In genomic region chr17:915416-916201, GRCh38 we compare ENCODE assay signal across 9 cellular contexts.
DNase-seq lines count a peak whose midpoint lies in the region; ATAC-seq and TF ChIP-seq lines count a peak whose summit lies in the region.
"Had no signal": no experiment of that assay in that cellular context is flagged by ENCODE, and none has a peak within 500 bp of the region (broad histone marks: within the 10 kb centered on the region; RNA-seq: fewer than 3 reads in every experiment).

No MANE protein-coding gene starts in this region.

- H3K36me3 ChIP-seq in muscle layer of duodenum (ENCODE audit: control insufficient read depth in 1 of 2, insufficient read depth in 2 of 2, low read length in 2 of 2): no peaks in the 10 kb centered on the region
- H3K36me3 ChIP-seq: neutrophil had no signal

- H3K27ac ChIP-seq in muscle layer of duodenum (ENCODE audit: low read length): peak overlapping the region; percentile 69
- H3K27ac ChIP-seq: neutrophil had no signal

- ATAC-seq in GM21447 (IDR thresholded peaks at IDR 0.05; ENCODE audit: unreplicated experiment) (no peak), HG02571 (IDR thresholded peaks at IDR 0.05; ENCODE audit: unreplicated experiment) (no peak)

- peaks cover 27% of the 10 kb centered on the region for H3K36me3 Mint-ChIP-seq in endothelial cell (ENCODE audit: low read depth, unreplicated experiment)

- H3K9me3 Mint-ChIP-seq in endothelial cell (ENCODE audit: unreplicated experiment): no peaks in the 10 kb centered on the region

- H3K4me3 ChIP-seq in muscle layer of duodenum (ENCODE audit: low read depth in 1 of 2, low read length in 2 of 2): peak overlapping the region in 1 of 2 donors; percentile 32

- peaks cover 6% of the 10 kb centered on the region for H3K27me3 Mint-ChIP-seq in endothelial cell (ENCODE audit: unreplicated experiment)

- peaks cover 11% of the 10 kb centered on the region for H3K4me1 Mint-ChIP-seq in endothelial cell (ENCODE audit: unreplicated experiment)

- H3K4me1 ChIP-seq in muscle layer of duodenum (ENCODE audit: control insufficient read depth in 1 of 2, insufficient read depth in 2 of 2, low read length in 2 of 2): peaks cover 0 to 17% of the 10 kb centered on the region in 2 donors

- no peak overlapping the region for H3K4me3 Mint-ChIP-seq in endothelial cell (ENCODE audit: unreplicated experiment)

- no peaks in the 10 kb centered on the region for H3K9me3 ChIP-seq in muscle layer of duodenum (ENCODE audit: control insufficient read depth in 1 of 2, low read length in 2 of 2)
- H3K9me3 ChIP-seq: neutrophil had no signal

- peak overlapping the region; percentile 80 for H3K27ac Mint-ChIP-seq in endothelial cell (ENCODE audit: unreplicated experiment)

- TF ChIP-seq CTCF in endothelial cell (IDR thresholded peaks at IDR 0.05; ENCODE audit: unreplicated experiment): no peak

- DNase-seq in COLO829 (ENCODE audit: low spot score) (peak; percentile 26), NCI-H2227 (lab: John Stamatoyannopoulos, UW; ENCODE audit: unreplicated experiment) (peak; percentile 26), endothelial cell (ENCODE audit: low spot score) (no peak), midbrain (lab: John Stamatoyannopoulos, UW) (no peak), ecto neural progenitor cell (ENCODE audit: low spot score) (no peak)

- no peaks in the 10 kb centered on the region for H3K27me3 ChIP-seq in muscle layer of duodenum (ENCODE audit: low read depth, low read length)

Comparison
In these comparisons a context has a peak if more than half of its experiments do, and no peak if none do; other contexts are left out.
1. DNase-seq: peak in COLO829 (single experiment) and NCI-H2227 (single experiment); none in endothelial cell (single experiment), midbrain (single experiment) and ecto neural progenitor cell (single experiment).